1 cellular context compared by ENCODE assay signal in the genomic region with DNA sequence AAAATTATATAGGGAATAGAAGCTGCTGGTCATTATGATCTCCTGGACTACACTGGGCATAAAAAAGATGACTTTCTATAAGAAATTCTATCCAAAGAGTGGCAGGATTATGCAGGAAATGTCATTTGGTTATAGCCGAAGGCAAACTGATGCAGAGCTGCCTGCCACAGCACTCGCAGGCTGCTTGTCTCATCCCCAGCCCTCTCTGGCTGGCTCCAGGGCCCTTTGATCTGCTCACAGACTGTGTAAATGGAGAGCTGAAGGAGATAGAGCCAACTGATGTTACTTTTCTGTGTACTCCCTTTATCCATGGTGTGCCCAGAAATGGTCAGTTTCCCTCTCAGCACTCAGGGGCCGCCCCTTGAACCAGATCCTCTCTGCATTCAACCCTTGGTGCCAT.
TF ChIP-seq lines count a peak whose summit lies in the region.

No MANE protein-coding gene starts in this region.

TF ChIP-seq in H1, 55 proteins besides CTCF, POLR2A, EP300 and RAD21:
- no peak for TF ChIP-seq JUN (IDR thresholded peaks at IDR 0.05; ENCODE audit: low read depth, low read length)
- TF ChIP-seq BCL11A (IDR thresholded peaks at IDR 0.05; ENCODE audit: low read depth in 2 of 2, low read length in 2 of 2) = no peak
- no peak for TF ChIP-seq GTF2F1 (IDR thresholded peaks at IDR 0.05; ENCODE audit: borderline replicate concordance, low read depth, low read length)
- no peak for TF ChIP-seq SAP30 (IDR thresholded peaks at IDR 0.05; ENCODE audit: insufficient read depth, insufficient replicate concordance, low read length)
- TF ChIP-seq NANOG (IDR thresholded peaks at IDR 0.05; ENCODE audit: insufficient read depth, low read depth, low read length, poor library complexity, severe bottlenecking) = no peak
- TF ChIP-seq GABPA (IDR thresholded peaks at IDR 0.05; ENCODE audit: borderline replicate concordance, insufficient read depth, low read length) = no peak
- TF ChIP-seq SIN3A (conservative IDR thresholded peaks at IDR 0.05 in 1 of 2, IDR thresholded peaks at IDR 0.05 in 1 of 2; ENCODE audit: low read depth in 1 of 2, low read length in 2 of 2) = no peak
- TF ChIP-seq TCF12 (IDR thresholded peaks at IDR 0.05; ENCODE audit: low read depth, low read length) = no peak
- no peak for TF ChIP-seq KDM4A (IDR thresholded peaks at IDR 0.05; ENCODE audit: low read depth, low read length, severe bottlenecking)
